In genomic region chr2:126655500-126656310, GRCh38 we compare ENCODE assay signal across 8 cellular contexts. TPM values are rescaled to one million over a fixed set of nuclear protein-coding genes. Genes with fewer than 3 reads are reported as not detected.
A peak's percentile ranks its signal among the peaks of the same experiment; 100 is the strongest.
DNase-seq lines count a peak whose midpoint lies in the region; ATAC-seq, FAIRE-seq and TF ChIP-seq lines count a peak whose summit lies in the region.

Gene GYPC (plus strand): TSS chr2:126656158. CDS start chr2:126656264, 106 bp downstream.

- ATAC-seq in GM18870 (IDR thresholded peaks at IDR 0.05; ENCODE audit: unreplicated experiment) (peak; percentile 35), HG03066 (IDR thresholded peaks at IDR 0.05; ENCODE audit: low read depth, unreplicated experiment) (peak; percentile 31)
- ATAC-seq in central memory CD8-positive, alpha-beta T cell (replicated peaks; ENCODE audit: extremely low read depth, poor library complexity, severe bottlenecking): no peak

- H3K27ac ChIP-seq in kidney (ENCODE audit: low read depth in 2 of 2, low read length in 2 of 2): peak within 1 kb of the TSS; percentile 81 to 94

- peak within 1 kb of the TSS; percentile 96 for H3K27ac Mint-ChIP-seq in T-helper 2 cell treated with Interferon-gamma antibody and Interleukin-4, amounts not matched to agents 5 μg/mL and 100 μg/mL, for 36 hours
- H3K27ac Mint-ChIP-seq in central memory CD8-positive, alpha-beta T cell (ENCODE audit: low read depth): peak within 1 kb of the TSS; percentile 98

- H3K9me3 Mint-ChIP-seq in T-helper 2 cell treated with Interferon-gamma antibody and Interleukin-4, amounts not matched to agents 5 μg/mL and 100 μg/mL, for 36 hours: peaks cover 3% of the 10 kb centered on the region
- peaks cover 4% of the 10 kb centered on the region for H3K9me3 Mint-ChIP-seq in central memory CD8-positive, alpha-beta T cell

- peak within 1 kb of the TSS; percentile 67 to 91 for H3K9ac ChIP-seq in kidney (ENCODE audit: low read length in 2 of 2)

- H3K4me3 ChIP-seq in kidney (ENCODE audit: low read length in 2 of 2): peak within 1 kb of the TSS; percentile 31 to 76

- FAIRE-seq in kidney (lab: Jason Lieb, UNC): no peak

- H3K9me3 ChIP-seq in kidney (ENCODE audit: control insufficient read depth in 1 of 2, low read length in 2 of 2): no peaks in the 10 kb centered on the region

- H3K4me3 Mint-ChIP-seq in T-helper 2 cell treated with Interferon-gamma antibody and Interleukin-4, amounts not matched to agents 5 μg/mL and 100 μg/mL, for 36 hours: peak within 1 kb of the TSS; percentile 97
- peak within 1 kb of the TSS; percentile 96 for H3K4me3 Mint-ChIP-seq in central memory CD8-positive, alpha-beta T cell

- H3K27me3 Mint-ChIP-seq in T-helper 2 cell treated with Interferon-gamma antibody and Interleukin-4, amounts not matched to agents 5 μg/mL and 100 μg/mL, for 36 hours (ENCODE audit: low read depth): no peaks in the 10 kb centered on the region
- H3K27me3 Mint-ChIP-seq in central memory CD8-positive, alpha-beta T cell: no peaks in the 10 kb centered on the region

- peaks cover 0 to 29% of the 10 kb centered on the region in 2 donors for H3K4me1 ChIP-seq in kidney (ENCODE audit: control insufficient read depth in 1 of 2, insufficient read depth in 1 of 2, low read depth in 1 of 2, low read length in 2 of 2)

- peaks cover 29% of the 10 kb centered on the region for H3K36me3 Mint-ChIP-seq in T-helper 2 cell treated with Interferon-gamma antibody and Interleukin-4, amounts not matched to agents 5 μg/mL and 100 μg/mL, for 36 hours (ENCODE audit: low read depth)
- peaks cover 22% of the 10 kb centered on the region for H3K36me3 Mint-ChIP-seq in central memory CD8-positive, alpha-beta T cell (ENCODE audit: insufficient read depth)

- H3K4me1 Mint-ChIP-seq in T-helper 2 cell treated with Interferon-gamma antibody and Interleukin-4, amounts not matched to agents 5 μg/mL and 100 μg/mL, for 36 hours (ENCODE audit: low read depth): peaks cover 32% of the 10 kb centered on the region
- H3K4me1 Mint-ChIP-seq in central memory CD8-positive, alpha-beta T cell: peaks cover 55% of the 10 kb centered on the region

- DNase-seq in A172 (ENCODE audit: low spot score): peak; percentile 67
- peak; percentile 58 for DNase-seq in T-helper 2 cell treated with Interferon-gamma antibody and Interleukin-4, amounts not matched to agents 5 μg/mL and 100 μg/mL, for 36 hours (ENCODE audit: low spot score)
- DNase-seq in central memory CD8-positive, alpha-beta T cell (ENCODE audit: low spot score in 2 of 2): no peak
- DNase-seq in kidney: peak; percentile 96
- DNase-seq in stimulated activated CD4-positive, alpha-beta T cell treated with anti-CD3 and anti-CD28 coated beads, Interleukin-2, amount 100 ng/mL, for 24 hours: peak; percentile 57 to 70
- no peak for DNase-seq in NCI-H1930 (lab: John Stamatoyannopoulos, UW)

- no peaks in the 10 kb centered on the region for H3K36me3 ChIP-seq in kidney (ENCODE audit: control insufficient read depth in 1 of 2, insufficient read depth in 2 of 2, low read length in 2 of 2)

- TF ChIP-seq CTCF in kidney (IDR thresholded peaks at IDR 0.05; ENCODE audit: borderline replicate concordance, extremely low read depth, insufficient read depth): no peak

- intact Hi-C loops in kidney (cut with DNase I): no loop called here

RNA-seq across cellular contexts. Expression of gene GYPC, which starts in this region (rescaled TPM):
- total RNA-seq in A172 (2014; rRNA removed; shearing (Covaris generic)): 44.7 and 59.0 TPM in 2 replicates
- 51.1 TPM for total RNA-seq in kidney
- polyA plus RNA-seq in kidney (ENCODE audit: insufficient read depth, low read depth, low replicate concordance): 61.9 TPM

Comparison
In these comparisons a context has a peak if more than half of its experiments do, and no peak if none do; other contexts are left out.
1. DNase-seq: peak in A172 (single experiment), T-helper 2 cell treated with Interferon-gamma antibody and Interleukin-4, amounts not matched to agents 5 μg/mL and 100 μg/mL, for 36 hours (single experiment), kidney (single experiment) and stimulated activated CD4-positive, alpha-beta T cell treated with anti-CD3 and anti-CD28 coated beads, Interleukin-2, amount 100 ng/mL, for 24 hours (2 of 2); none in central memory CD8-positive, alpha-beta T cell (0 of 2) and NCI-H1930 (0 of 2).